8 cellular contexts compared by ENCODE assay signal in genomic region chr9:135992486-135993408, GRCh38. TPM values are rescaled to one million over a fixed set of nuclear protein-coding genes. Genes with fewer than 3 reads are reported as not detected.
A peak's percentile ranks its signal among the peaks of the same experiment; 100 is the strongest.
DNase-seq lines count a peak whose midpoint lies in the region; ATAC-seq, FAIRE-seq and TF ChIP-seq lines count a peak whose summit lies in the region.

No MANE protein-coding gene starts in this region.

- intact Hi-C loops in dendritic cell treated with granulocyte-macrophage colony-stimulating factor and Interleukin-4, amounts not matched to agents 40 ng/mL and 50 ng/mL, for 4 days (cut with micrococcal nuclease): no loop called here

- H3K4me1 Mint-ChIP-seq in dendritic cell treated with granulocyte-macrophage colony-stimulating factor and Interleukin-4, amounts not matched to agents 40 ng/mL and 50 ng/mL, for 4 days (ENCODE audit: low read depth): peaks cover 65% of the 10 kb centered on the region

- TF ChIP-seq CTCF in VCaP (conservative IDR thresholded peaks at IDR 0.05): no peak

- H3K27ac Mint-ChIP-seq in dendritic cell treated with granulocyte-macrophage colony-stimulating factor and Interleukin-4, amounts not matched to agents 40 ng/mL and 50 ng/mL, for 4 days: peak overlapping the region; percentile 92

- peaks cover 24% of the 10 kb centered on the region for H3K27me3 Mint-ChIP-seq in dendritic cell treated with granulocyte-macrophage colony-stimulating factor and Interleukin-4, amounts not matched to agents 40 ng/mL and 50 ng/mL, for 4 days

- no peaks in the 10 kb centered on the region for H3K9me3 Mint-ChIP-seq in dendritic cell treated with granulocyte-macrophage colony-stimulating factor and Interleukin-4, amounts not matched to agents 40 ng/mL and 50 ng/mL, for 4 days

- ATAC-seq in left lobe of liver: peak; percentile 58

- peak overlapping the region; percentile 58 for H3K27ac ChIP-seq in VCaP

- FAIRE-seq in G401.6 (lab: Jason Lieb, UNC): peak; percentile 81

- H3K4me3 Mint-ChIP-seq in dendritic cell treated with granulocyte-macrophage colony-stimulating factor and Interleukin-4, amounts not matched to agents 40 ng/mL and 50 ng/mL, for 4 days: peak overlapping the region; percentile 66

- DNase-seq in NCI-H1105 (lab: John Stamatoyannopoulos, UW): peak; percentile 71
- DNase-seq in left lobe of liver (ENCODE audit: low spot score): peak; percentile 82
- DNase-seq in stimulated activated CD4-positive, alpha-beta T cell treated with anti-CD3 and anti-CD28 coated beads, Interleukin-4, amount 100 ng/mL, for 4 hours: peak; percentile 9 to 20
- no peak for DNase-seq in effector CD8-positive, alpha-beta T cell (lab: John Stamatoyannopoulos, UW)
- no peak for DNase-seq in LoVo (ENCODE audit: low spot score)

- H3K36me3 Mint-ChIP-seq in dendritic cell treated with granulocyte-macrophage colony-stimulating factor and Interleukin-4, amounts not matched to agents 40 ng/mL and 50 ng/mL, for 4 days (ENCODE audit: low read depth): no peaks in the 10 kb centered on the region

RNA-seq across cellular contexts. Expression of gene UBAC1, which starts 31.6 kb away (rescaled TPM):
- 18.7 TPM for total RNA-seq in left lobe of liver

Comparison
In these comparisons a context has a peak if more than half of its experiments do, and no peak if none do; other contexts are left out.
1. DNase-seq: peak in NCI-H1105 (single experiment), left lobe of liver (single experiment) and stimulated activated CD4-positive, alpha-beta T cell treated with anti-CD3 and anti-CD28 coated beads, Interleukin-4, amount 100 ng/mL, for 4 hours (2 of 2); none in effector CD8-positive, alpha-beta T cell (single experiment) and LoVo (single experiment).